In the genomic region with DNA sequence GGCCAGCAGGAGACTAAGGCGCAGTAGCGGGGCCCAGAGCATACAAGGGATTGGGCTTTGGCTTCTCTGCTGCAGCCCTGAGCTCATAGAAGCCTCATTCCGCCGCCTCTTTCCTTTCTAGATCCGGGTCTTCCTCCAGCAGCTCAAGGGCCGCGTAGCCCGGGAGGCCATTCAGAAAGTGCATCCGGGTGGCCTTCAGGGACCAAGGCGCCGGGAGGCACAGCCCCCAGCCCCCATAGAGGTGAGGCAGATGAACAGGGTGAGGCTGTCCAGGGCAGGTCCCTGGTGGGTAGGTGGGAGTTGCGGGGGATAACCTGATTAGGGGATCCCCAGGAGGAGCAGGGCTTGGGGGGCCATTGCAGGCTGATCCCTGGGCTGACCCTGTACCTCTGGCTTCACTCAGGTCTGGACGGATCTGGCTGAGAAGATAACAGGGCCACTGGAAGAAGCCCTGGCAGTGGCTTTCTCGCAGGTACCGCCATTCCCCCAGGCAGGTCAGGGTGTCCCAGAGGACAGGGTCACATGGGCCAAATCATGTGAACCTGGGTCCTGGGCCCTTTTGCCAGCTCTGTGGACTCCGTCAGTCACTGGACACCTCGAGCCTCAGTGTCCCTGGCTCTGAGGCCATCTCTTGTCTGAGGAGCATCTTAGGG, we compare ENCODE assay signal across 9 cellular contexts. TPM values are rescaled to one million over a fixed set of nuclear protein-coding genes. Genes with fewer than 3 reads are reported as not detected.
DNase-seq lines count a peak whose midpoint lies in the region; ATAC-seq and TF ChIP-seq lines count a peak whose summit lies in the region.
"Had no signal": no experiment of that assay in that cellular context is flagged by ENCODE, and none has a peak within 500 bp of the region (broad histone marks: within the 10 kb centered on the region; RNA-seq: fewer than 3 reads in every experiment).

No MANE protein-coding gene starts in this region.

- peaks cover 14% of the 10 kb centered on the region for H3K27me3 ChIP-seq in hepatocyte

- DNase-seq in DMS 273 (lab: John Stamatoyannopoulos, UW; ENCODE audit: unreplicated experiment) (peak; percentile 75), DMS 273 treated with DMSO at 0.1 percent for 48 hours (lab: John Stamatoyannopoulos, UW) (no peak), hepatocyte (ENCODE audit: low spot score) (no peak), HuH-7.5 (ENCODE audit: low spot score) (no peak), foreskin melanocyte (no peak)
- DNase-seq in stimulated activated effector memory CD8-positive, alpha-beta T cell treated with anti-CD3 and anti-CD28 coated beads, Interleukin-12 subunit alpha, Interleukin-12 subunit beta, amount 100 ng/mL, for 72 hours (ENCODE audit: low spot score in 2 of 2): no peak

- H3K27ac Mint-ChIP-seq in stimulated activated effector memory CD8-positive, alpha-beta T cell treated with anti-CD3 and anti-CD28 coated beads, Interleukin-12 subunit alpha, Interleukin-12 subunit beta, amount 100 ng/mL, for 72 hours: peak overlapping the region; percentile 67

- peaks cover 47% of the 10 kb centered on the region for H3K4me1 Mint-ChIP-seq in stimulated activated effector memory CD8-positive, alpha-beta T cell treated with anti-CD3 and anti-CD28 coated beads, Interleukin-12 subunit alpha, Interleukin-12 subunit beta, amount 100 ng/mL, for 72 hours

- no peak for ATAC-seq in stimulated activated effector memory CD8-positive, alpha-beta T cell treated with anti-CD3 and anti-CD28 coated beads, Interleukin-12 subunit alpha, Interleukin-12 subunit beta, amount 100 ng/mL, for 72 hours
- no peak for ATAC-seq in HG03460 (IDR thresholded peaks at IDR 0.05; ENCODE audit: unreplicated experiment)

- H3K4me2 ChIP-seq in hepatocyte: peak overlapping the region; percentile 87

- peaks cover 32% of the 10 kb centered on the region for H3K36me3 Mint-ChIP-seq in stimulated activated effector memory CD8-positive, alpha-beta T cell treated with anti-CD3 and anti-CD28 coated beads, Interleukin-12 subunit alpha, Interleukin-12 subunit beta, amount 100 ng/mL, for 72 hours

- no peaks in the 10 kb centered on the region for H3K9me3 Mint-ChIP-seq in stimulated activated effector memory CD8-positive, alpha-beta T cell treated with anti-CD3 and anti-CD28 coated beads, Interleukin-12 subunit alpha, Interleukin-12 subunit beta, amount 100 ng/mL, for 72 hours

- H3K27ac ChIP-seq in VCaP (peak overlapping the region; percentile 69), hepatocyte (peak overlapping the region; percentile 76)

- H2AFZ ChIP-seq in hepatocyte: no peak overlapping the region

- TF ChIP-seq CTCF in VCaP (conservative IDR thresholded peaks at IDR 0.05) (no peak), hepatocyte (IDR thresholded peaks at IDR 0.05; ENCODE audit: poor library complexity) (no peak)

- H3K4me1 ChIP-seq in hepatocyte (ENCODE audit: insufficient read depth): peaks cover 32% of the 10 kb centered on the region

- no peaks in the 10 kb centered on the region for H3K9me3 ChIP-seq in hepatocyte (ENCODE audit: low read depth)
- H3K9me3 ChIP-seq: mucosa of descending colon had no signal

- no peak overlapping the region for H3K4me3 ChIP-seq in hepatocyte
- H3K4me3 ChIP-seq: mucosa of descending colon had no signal

- no peaks in the 10 kb centered on the region for H3K9me2 ChIP-seq in hepatocyte (replicated peaks; ENCODE audit: insufficient read depth)

- H3K36me3 ChIP-seq in hepatocyte (replicated peaks; ENCODE audit: insufficient read depth, low read depth): no peaks in the 10 kb centered on the region

- H3K4me3 Mint-ChIP-seq in stimulated activated effector memory CD8-positive, alpha-beta T cell treated with anti-CD3 and anti-CD28 coated beads, Interleukin-12 subunit alpha, Interleukin-12 subunit beta, amount 100 ng/mL, for 72 hours: peak overlapping the region; percentile 85

- no peaks in the 10 kb centered on the region for H4K20me1 ChIP-seq in hepatocyte (ENCODE audit: insufficient read depth, poor library complexity, severe bottlenecking)

- no peaks in the 10 kb centered on the region for H3K79me2 ChIP-seq in hepatocyte

- WGBS in hepatocyte (ENCODE audit: low lambda C conversion rate, missing lambda C conversion rate): 88% methylated on average over 17 of the region's 17 CpGs

RNA-seq across cellular contexts. Expression of a gene that starts 1.3 kb away (rescaled TPM):
- 6.5 and 11.8 TPM in 2 replicates for total RNA-seq in hepatocyte
- polyA plus RNA-seq in hepatocyte: 17.5 and 21.0 TPM in 2 replicates

RNA-seq across cellular contexts. Expression of a gene that starts 4.5 kb away (rescaled TPM):
- 4.3 and 5.2 TPM in 2 replicates for total RNA-seq in hepatocyte
- 13.5 and 14.5 TPM in 2 replicates for polyA plus RNA-seq in hepatocyte

RNA-seq across cellular contexts. Expression of a gene that starts 6.8 kb away (rescaled TPM):
- total RNA-seq in hepatocyte: 0.52 TPM in 1 of 2 replicates, not detected in the other
- 3.3 and 8.5 TPM in 2 replicates for polyA plus RNA-seq in hepatocyte

RNA-seq across cellular contexts. Expression of a gene that starts 17.8 kb away (rescaled TPM):
- 13.6 and 13.8 TPM in 2 replicates for total RNA-seq in hepatocyte
- polyA plus RNA-seq in hepatocyte: 11.8 and 12.8 TPM in 2 replicates

RNA-seq across cellular contexts. Expression of a gene that starts 22.0 kb away (rescaled TPM):
- total RNA-seq in hepatocyte: 52.0 and 61.7 TPM in 2 replicates
- polyA plus RNA-seq in hepatocyte: 40.7 and 54.9 TPM in 2 replicates
